ENCODE assay signal across 20 cellular contexts in genomic region chr2:47282621-47283272, GRCh38.
DNase-seq lines count a peak whose midpoint lies in the region; ATAC-seq, FAIRE-seq and TF ChIP-seq lines count a peak whose summit lies in the region.
"Had no signal": no experiment of that assay in that cellular context is flagged by ENCODE, and none has a peak within 500 bp of the region (broad histone marks: within the 10 kb centered on the region; RNA-seq: fewer than 3 reads in every experiment).

No MANE protein-coding gene starts in this region.

- TF ChIP-seq RAD21 in HepG2 (CRISPR knock-in tag; IDR thresholded peaks at IDR 0.05): no peak

- H3K9me3 ChIP-seq in HepG2 (ENCODE audit: low read length) (peaks cover 23% of the 10 kb centered on the region), right lobe of liver (no peaks in the 10 kb centered on the region), Karpas-422 (ENCODE audit: low read length) (no peaks in the 10 kb centered on the region), ovary (no peaks in the 10 kb centered on the region), prostate gland (no peaks in the 10 kb centered on the region)
- H3K9me3 ChIP-seq: SJSA1 had no signal

- H3K27ac Mint-ChIP-seq in progenitor cell of endocrine pancreas: peak overlapping the region; percentile 34
- H3K27ac Mint-ChIP-seq: CD4-positive, alpha-beta memory T cell; GM23338 had no signal

- peaks cover 17% of the 10 kb centered on the region for H3K9me3 Mint-ChIP-seq in progenitor cell of endocrine pancreas (ENCODE audit: low read depth)
- H3K9me3 Mint-ChIP-seq: CD4-positive, alpha-beta memory T cell had no signal

- H3K36me3 ChIP-seq in HepG2 (replicated peaks in 1 of 2; ENCODE audit: control insufficient read depth in 1 of 2, insufficient read depth in 2 of 2, low read length in 2 of 2) (no peaks in the 10 kb centered on the region), right lobe of liver (no peaks in the 10 kb centered on the region), Karpas-422 (ENCODE audit: insufficient read depth, low read length) (no peaks in the 10 kb centered on the region), ovary (no peaks in the 10 kb centered on the region), prostate gland (no peaks in the 10 kb centered on the region)
- H3K36me3 ChIP-seq: BLaER1, SJSA1 had no signal

- intact Hi-C loops in HepG2 (cut with micrococcal nuclease; ENCODE audit: unreplicated experiment) (no loop called here), right lobe of liver (cut with DNase I) (no loop called here), ovary (cut with DNase I) (no loop called here), lower leg skin (cut with DNase I; ENCODE audit: low total_unique reads) (no loop called here), prostate gland (cut with DNase I) (no loop called here)

- BruUV-seq in HepG2 (replicated peaks; lab: Mats Ljungman, UMichigan): no TSS peak

- H3K27me3 Mint-ChIP-seq in progenitor cell of endocrine pancreas: no peaks in the 10 kb centered on the region

- POLR2A ChIA-PET in HepG2 (lab: Yijun Ruan, JAX): interaction anchor here (1.7 kb wide), 1 partner anchor 27 kb away, joined by 3 read pairs; no protein-coding TSS in a partner anchor

- H3K4me1 ChIP-seq in HepG2 (ENCODE audit: insufficient read depth, low read length): peaks cover 17% of the 10 kb centered on the region
- no peaks in the 10 kb centered on the region for H3K4me1 ChIP-seq in right lobe of liver
- H3K4me1 ChIP-seq in Karpas-422 (ENCODE audit: low read length): no peaks in the 10 kb centered on the region
- no peaks in the 10 kb centered on the region for H3K4me1 ChIP-seq in ovary (ENCODE audit: insufficient read depth)
- no peaks in the 10 kb centered on the region for H3K4me1 ChIP-seq in prostate gland (replicated peaks)
- H3K4me1 ChIP-seq: SJSA1 had no signal

- H3K27me3 ChIP-seq in HepG2 (ENCODE audit: control insufficient read depth in 1 of 2, insufficient read depth in 2 of 2, low read length in 2 of 2) (no peaks in the 10 kb centered on the region), right lobe of liver (no peaks in the 10 kb centered on the region), Karpas-422 (ENCODE audit: low read length) (no peaks in the 10 kb centered on the region), ovary (no peaks in the 10 kb centered on the region), prostate gland (replicated peaks; ENCODE audit: insufficient read depth) (no peaks in the 10 kb centered on the region)
- H3K27me3 ChIP-seq: BLaER1, SJSA1 had no signal

- H4K20me1 ChIP-seq in HepG2 (ENCODE audit: insufficient read depth, low read length): no peaks in the 10 kb centered on the region
- no peaks in the 10 kb centered on the region for H4K20me1 ChIP-seq in Karpas-422 (ENCODE audit: insufficient read depth, low read depth, low read length)
- H4K20me1 ChIP-seq: BLaER1 had no signal

- H2AFZ ChIP-seq in HepG2 (ENCODE audit: low read length) (no peak overlapping the region), Karpas-422 (ENCODE audit: low read length) (no peak overlapping the region)
- H2AFZ ChIP-seq: GM23338 had no signal

- H3K79me2 ChIP-seq in HepG2 (ENCODE audit: insufficient read depth, low read length) (no peaks in the 10 kb centered on the region), Karpas-422 (ENCODE audit: low read length) (no peaks in the 10 kb centered on the region)

- TF ChIP-seq CTCF in HepG2 (CRISPR knock-in tag; IDR thresholded peaks at IDR 0.05): no peak
- no peak for TF ChIP-seq CTCF in right lobe of liver (IDR thresholded peaks at IDR 0.05)
- no peak for TF ChIP-seq CTCF in progenitor cell of endocrine pancreas (IDR thresholded peaks at IDR 0.05; ENCODE audit: unreplicated experiment)
- no peak for TF ChIP-seq CTCF in ovary (IDR thresholded peaks at IDR 0.05)
- no peak for TF ChIP-seq CTCF in lower leg skin (IDR thresholded peaks at IDR 0.05)
- no peak for TF ChIP-seq CTCF in prostate gland (IDR thresholded peaks at IDR 0.05)

- TF ChIP-seq POLR2A in HepG2 (IDR thresholded peaks at IDR 0.05; ENCODE audit: insufficient read depth in 1 of 2, low read depth in 2 of 2, low read length in 2 of 2): no peak
- no peak for TF ChIP-seq POLR2A in right lobe of liver (IDR thresholded peaks at IDR 0.05)
- no peak for TF ChIP-seq POLR2A in ovary (IDR thresholded peaks at IDR 0.05)
- TF ChIP-seq POLR2A in lower leg skin (IDR thresholded peaks at IDR 0.05): no peak
- TF ChIP-seq POLR2A in prostate gland (IDR thresholded peaks at IDR 0.05): no peak

- H3K9ac ChIP-seq in HepG2 (ENCODE audit: insufficient read depth, low read depth, low read length): no peak overlapping the region
- no peak overlapping the region for H3K9ac ChIP-seq in Karpas-422 (ENCODE audit: low read length)
- H3K9ac ChIP-seq: BLaER1, KMS-11 had no signal

- 0 out of 4 replicates have a peak, but pooled peaks of 1 of the 2 experiments have one; percentile 20 for TF ChIP-seq EP300 in HepG2 (IDR thresholded peaks at IDR 0.05; ENCODE audit: low read depth in 2 of 2, low read length in 2 of 2)
- no peak for TF ChIP-seq EP300 in HepG2 (CRISPR knock-in tag; IDR thresholded peaks at IDR 0.05; ENCODE audit: borderline replicate concordance)
- TF ChIP-seq EP300 in ovary (IDR thresholded peaks at IDR 0.05): no peak

- H3K27ac ChIP-seq in HepG2 (ENCODE audit: extremely low read length, insufficient read depth, low read length) (no peak overlapping the region), right lobe of liver (no peak overlapping the region), Karpas-422 (ENCODE audit: low read length) (no peak overlapping the region), ovary (no peak overlapping the region), prostate gland (no peak overlapping the region)
- H3K27ac ChIP-seq: BLaER1, KMS-11, SJSA1 had no signal

- H3K36me3 Mint-ChIP-seq in progenitor cell of endocrine pancreas (ENCODE audit: insufficient read depth): peaks cover 14% of the 10 kb centered on the region
- H3K36me3 Mint-ChIP-seq: CD4-positive, alpha-beta memory T cell had no signal

- in situ Hi-C loops in HepG2 (cut with HindIII; ENCODE audit: extremely low pct_ligation_motif_present, low pct_unique_long_range_greater_than_20kb): no loop called here

- peak; percentile 38; the same call in 1 of the 3 replicates for ATAC-seq in HepG2
- ATAC-seq in right lobe of liver: no peak
- ATAC-seq: GM23338, Right ventricle myocardium inferior had no signal

- no peaks in the 10 kb centered on the region for H3K9me2 ChIP-seq in Karpas-422 (replicated peaks; ENCODE audit: insufficient read depth, low read length)

- no peak overlapping the region for H3K4me2 ChIP-seq in HepG2 (ENCODE audit: low read depth, low read length)
- H3K4me2 ChIP-seq in Karpas-422 (ENCODE audit: low read depth, low read length, poor library complexity, severe bottlenecking): no peak overlapping the region
- H3K4me2 ChIP-seq: BLaER1, GM23338, KMS-11 had no signal

- CTCF ChIA-PET in HepG2 (lab: Yijun Ruan, JAX; ENCODE audit: low intra/inter-chr PET ratio, low total read pairs): no interaction called here

- no peak overlapping the region for H3K4me3 ChIP-seq in HepG2 (replicated peaks in 1 of 3; ENCODE audit: insufficient read depth in 1 of 3, low read depth in 2 of 3, low read length in 3 of 3)
- H3K4me3 ChIP-seq in right lobe of liver: no peak overlapping the region
- no peak overlapping the region for H3K4me3 ChIP-seq in Karpas-422 (ENCODE audit: low read length)
- H3K4me3 ChIP-seq in ovary: no peak overlapping the region
- H3K4me3 ChIP-seq in lower leg skin (ENCODE audit: low read depth, poor library complexity, severe bottlenecking): no peak overlapping the region
- H3K4me3 ChIP-seq in prostate gland: no peak overlapping the region
- H3K4me3 ChIP-seq: BLaER1, GM23338, SJSA1 had no signal

- 48% methylated on average over 3 of the region's 3 CpGs for WGBS in HepG2 (ENCODE audit: low lambda C conversion rate)
- 93% methylated on average over 3 of the region's 3 CpGs for WGBS in right lobe of liver (ENCODE audit: insufficient coverage, low coverage, low lambda C conversion rate, missing lambda C conversion rate)
- 87 to 99% (median 96%) methylated on average over 3 of the region's 3 CpGs for WGBS in ovary, 3 donors
- WGBS in lower leg skin, 2 donors: 87 to 90% methylated on average over 3 of the region's 3 CpGs
- WGBS in prostate gland: 82% methylated on average over 3 of the region's 3 CpGs

- H3K4me1 Mint-ChIP-seq in progenitor cell of endocrine pancreas (ENCODE audit: low read depth): peaks cover 7% of the 10 kb centered on the region
- H3K4me1 Mint-ChIP-seq: CD4-positive, alpha-beta memory T cell had no signal

- FAIRE-seq in HepG2 (lab: Jason Lieb, UNC): no peak
- FAIRE-seq: A204.1, GM12891 had no signal

- peak; percentile 73 for DNase-seq in HepG2 (ENCODE audit: low spot score)
- no peak for DNase-seq in right lobe of liver
- peak; percentile 32 for DNase-seq in Karpas-422
- peak; percentile 88 for DNase-seq in islet precursor cell
- DNase-seq in progenitor cell of endocrine pancreas (ENCODE audit: low spot score, unreplicated experiment): no peak
- no peak for DNase-seq in ovary
- no peak for DNase-seq in lower leg skin (ENCODE audit: low spot score in 2 of 2)
- DNase-seq in prostate gland (ENCODE audit: low spot score): no peak
- DNase-seq: CD4-positive, alpha-beta memory T cell; DND-41; NCI-H187; NCI-H446; NCI-H526 treated with DMSO at 0.1 percent for 48 hours had no signal

- no peak overlapping the region for H3K4me3 Mint-ChIP-seq in progenitor cell of endocrine pancreas (ENCODE audit: low read depth)
- H3K4me3 Mint-ChIP-seq: CD4-positive, alpha-beta memory T cell; GM23338 had no signal

TF ChIP-seq in HepG2, 621 proteins besides CTCF, POLR2A, EP300 and RAD21 (continues in another document):
- TF ChIP-seq ZNF724P (CRISPR knock-in tag; IDR thresholded peaks at IDR 0.05; ENCODE audit: borderline replicate concordance) (no peak), ZNF253 (CRISPR knock-in tag; IDR thresholded peaks at IDR 0.05; ENCODE audit: borderline replicate concordance) (peak; percentile 100), ARNT2 (CRISPR knock-in tag; IDR thresholded peaks at IDR 0.05; ENCODE audit: low read depth) (no peak)

Comparison
In these comparisons a context has a peak if more than half of its experiments do, and no peak if none do; other contexts are left out.
1. DNase-seq: peak in HepG2 (single experiment), Karpas-422 (single experiment) and islet precursor cell (single experiment); none in right lobe of liver (0 of 3), progenitor cell of endocrine pancreas (single experiment), ovary (0 of 5), lower leg skin (0 of 2) and prostate gland (single experiment).